ENCODE assay signal across 8 cellular contexts in genomic region chr7:119935418-119936025, GRCh38.
DNase-seq lines count a peak whose midpoint lies in the region; ATAC-seq and TF ChIP-seq lines count a peak whose summit lies in the region.

No MANE protein-coding gene starts in this region.

- no peaks in the 10 kb centered on the region for H3F3A ChIP-seq in PC-3 (ENCODE audit: low read length, unreplicated experiment)

- H3K9me3 ChIP-seq in PC-3 (ENCODE audit: low read length) (no peaks in the 10 kb centered on the region), esophagus muscularis mucosa (no peaks in the 10 kb centered on the region), gastrocnemius medialis (no peaks in the 10 kb centered on the region), WERI-Rb-1 (ENCODE audit: severe bottlenecking) (no peaks in the 10 kb centered on the region)

- 26% methylated on average over 4 of the region's 4 CpGs for WGBS in esophagus muscularis mucosa

- DNase-seq in HT1080 (ENCODE audit: low read depth) = peak; percentile 12
- peak; percentile 60 for DNase-seq in PC-3
- no peak for DNase-seq in esophagus muscularis mucosa (ENCODE audit: extremely low spot score)
- DNase-seq in gastrocnemius medialis = no peak
- no peak for DNase-seq in WERI-Rb-1
- no peak for DNase-seq in omental fat pad (ENCODE audit: low spot score)

- H3K27me3 ChIP-seq in PC-3 (ENCODE audit: low read length) (no peaks in the 10 kb centered on the region), esophagus muscularis mucosa (no peaks in the 10 kb centered on the region), gastrocnemius medialis (no peaks in the 10 kb centered on the region), WERI-Rb-1 (ENCODE audit: insufficient read depth, low read depth, severe bottlenecking) (no peaks in the 10 kb centered on the region)

- H3K4me3 ChIP-seq in PC-3 (ENCODE audit: low read length) (no peak overlapping the region), esophagus muscularis mucosa (no peak overlapping the region), gastrocnemius medialis (no peak overlapping the region), WERI-Rb-1 (ENCODE audit: low read depth, low read length) (no peak overlapping the region)

- no TSS peak for BruUV-seq in PC-3 (replicated peaks; lab: Mats Ljungman, UMichigan)

- in situ Hi-C loops in gastrocnemius medialis (cut with MboI; ENCODE audit: low sequenced_read_pairs in 4 of 4) = loop anchor here (5.0 to 25.0 kb wide), 3 partner anchors 327 to 342 kb away; partner anchors contain the start of gene KCND2 (in 3 of the 4)

- H2AFZ ChIP-seq in PC-3 (ENCODE audit: low read length) = no peak overlapping the region

- H3K27ac ChIP-seq in 22Rv1 (no peak overlapping the region), PC-3 (ENCODE audit: low read length) (no peak overlapping the region), esophagus muscularis mucosa (replicated peaks in 1 of 4) (no peak overlapping the region), gastrocnemius medialis (no peak overlapping the region), WERI-Rb-1 (no peak overlapping the region)

- peak; percentile 91 for ATAC-seq in GM18870 (IDR thresholded peaks at IDR 0.05; ENCODE audit: unreplicated experiment)
- peak; percentile 80 for ATAC-seq in PC-3
- ATAC-seq in gastrocnemius medialis = no peak
- ATAC-seq in omental fat pad (ENCODE audit: low FRiP score) = no peak

- H3K9me2 ChIP-seq in PC-3 (replicated peaks; ENCODE audit: low read length) = no peaks in the 10 kb centered on the region

- TF ChIP-seq POLR2A in esophagus muscularis mucosa (IDR thresholded peaks at IDR 0.05; ENCODE audit: low read depth) (no peak), gastrocnemius medialis (IDR thresholded peaks at IDR 0.05) (no peak)

- H3K4me1 ChIP-seq in PC-3 (ENCODE audit: insufficient read depth, low read length) (no peaks in the 10 kb centered on the region), esophagus muscularis mucosa (no peaks in the 10 kb centered on the region), gastrocnemius medialis (no peaks in the 10 kb centered on the region)

- no peak overlapping the region for H3K9ac ChIP-seq in PC-3 (ENCODE audit: low read length)

- H3K36me3 ChIP-seq in PC-3 (ENCODE audit: low read depth, low read length) = no peaks in the 10 kb centered on the region
- no peaks in the 10 kb centered on the region for H3K36me3 ChIP-seq in esophagus muscularis mucosa
- no peaks in the 10 kb centered on the region for H3K36me3 ChIP-seq in gastrocnemius medialis
- H3K36me3 ChIP-seq in WERI-Rb-1 = no peaks in the 10 kb centered on the region

- H3K79me2 ChIP-seq in PC-3 (ENCODE audit: low read length) = no peaks in the 10 kb centered on the region

- no peaks in the 10 kb centered on the region for H4K20me1 ChIP-seq in PC-3 (ENCODE audit: low read length)

- TF ChIP-seq CTCF in 22Rv1 (IDR thresholded peaks at IDR 0.05) = peak; percentile 87
- TF ChIP-seq CTCF in PC-3 (conservative IDR thresholded peaks at IDR 0.05; ENCODE audit: low read depth, low read length) = peak; percentile 72
- TF ChIP-seq CTCF in esophagus muscularis mucosa (IDR thresholded peaks at IDR 0.05) = peak; percentile 13 to 36 (median 29)
- TF ChIP-seq CTCF in gastrocnemius medialis (IDR thresholded peaks at IDR 0.05 in 4 of 5, conservative IDR thresholded peaks at IDR 0.05 in 1 of 5) = peak in 3 of 5 experiments; percentile 16 to 46 (median 25)
- TF ChIP-seq CTCF in WERI-Rb-1 (IDR thresholded peaks at IDR 0.05; ENCODE audit: low read depth, low read length) = no peak
- no peak for TF ChIP-seq CTCF in omental fat pad (IDR thresholded peaks at IDR 0.05)

- POLR2A ChIA-PET in PC-3 (lab: Charles Lee; ENCODE audit: unreplicated experiment) = interaction anchor here (0.6 kb wide), 1 partner anchor 13 kb away, joined by 7 read pairs; no protein-coding TSS in a partner anchor

- CTCF ChIA-PET in PC-3 (lab: Charles Lee) = no interaction called here

- intact Hi-C loops in PC-3 (cut with micrococcal nuclease) (loop anchor here (1.0 to 2.0 kb wide), 5 partner anchors 155 to 789 kb away; no protein-coding TSS in a partner anchor), esophagus muscularis mucosa (cut with DNase I) (loop anchor here (2.0 kb wide), 1 partner anchor 337 kb away; the partner anchor contains the start of gene KCND2), gastrocnemius medialis (cut with DNase I; ENCODE audit: low total_unique reads) (loop anchor here (1.0 kb wide), 1 partner anchor 337 kb away; no protein-coding TSS in a partner anchor)

- no peak overlapping the region for H3K4me2 ChIP-seq in PC-3 (ENCODE audit: low read length)

- no peak for TF ChIP-seq EP300 in esophagus muscularis mucosa (IDR thresholded peaks at IDR 0.05)

Comparison
In these comparisons a context has a peak if more than half of its experiments do, and no peak if none do; other contexts are left out.
1. CTCF ChIP-seq: peak in 22Rv1 (single experiment), PC-3 (single experiment), esophagus muscularis mucosa (3 of 3) and gastrocnemius medialis (3 of 5); none in WERI-Rb-1 (single experiment) and omental fat pad (0 of 3).
2. ATAC-seq: peak in GM18870 (single experiment) and PC-3 (single experiment); none in gastrocnemius medialis (0 of 2) and omental fat pad (single experiment).
3. DNase-seq: peak in HT1080 (single experiment) and PC-3 (single experiment); none in esophagus muscularis mucosa (single experiment), gastrocnemius medialis (0 of 2), WERI-Rb-1 (single experiment) and omental fat pad (single experiment).